1 cellular context compared by ENCODE assay signal in genomic region chr5:158538506-158539074, GRCh38.
TF ChIP-seq lines count a peak whose summit lies in the region.

No MANE protein-coding gene starts in this region.

TF ChIP-seq in HEK293, 187 proteins besides CTCF, POLR2A, EP300 and RAD21 (continued from another document):
- TF ChIP-seq, protein P1, sequence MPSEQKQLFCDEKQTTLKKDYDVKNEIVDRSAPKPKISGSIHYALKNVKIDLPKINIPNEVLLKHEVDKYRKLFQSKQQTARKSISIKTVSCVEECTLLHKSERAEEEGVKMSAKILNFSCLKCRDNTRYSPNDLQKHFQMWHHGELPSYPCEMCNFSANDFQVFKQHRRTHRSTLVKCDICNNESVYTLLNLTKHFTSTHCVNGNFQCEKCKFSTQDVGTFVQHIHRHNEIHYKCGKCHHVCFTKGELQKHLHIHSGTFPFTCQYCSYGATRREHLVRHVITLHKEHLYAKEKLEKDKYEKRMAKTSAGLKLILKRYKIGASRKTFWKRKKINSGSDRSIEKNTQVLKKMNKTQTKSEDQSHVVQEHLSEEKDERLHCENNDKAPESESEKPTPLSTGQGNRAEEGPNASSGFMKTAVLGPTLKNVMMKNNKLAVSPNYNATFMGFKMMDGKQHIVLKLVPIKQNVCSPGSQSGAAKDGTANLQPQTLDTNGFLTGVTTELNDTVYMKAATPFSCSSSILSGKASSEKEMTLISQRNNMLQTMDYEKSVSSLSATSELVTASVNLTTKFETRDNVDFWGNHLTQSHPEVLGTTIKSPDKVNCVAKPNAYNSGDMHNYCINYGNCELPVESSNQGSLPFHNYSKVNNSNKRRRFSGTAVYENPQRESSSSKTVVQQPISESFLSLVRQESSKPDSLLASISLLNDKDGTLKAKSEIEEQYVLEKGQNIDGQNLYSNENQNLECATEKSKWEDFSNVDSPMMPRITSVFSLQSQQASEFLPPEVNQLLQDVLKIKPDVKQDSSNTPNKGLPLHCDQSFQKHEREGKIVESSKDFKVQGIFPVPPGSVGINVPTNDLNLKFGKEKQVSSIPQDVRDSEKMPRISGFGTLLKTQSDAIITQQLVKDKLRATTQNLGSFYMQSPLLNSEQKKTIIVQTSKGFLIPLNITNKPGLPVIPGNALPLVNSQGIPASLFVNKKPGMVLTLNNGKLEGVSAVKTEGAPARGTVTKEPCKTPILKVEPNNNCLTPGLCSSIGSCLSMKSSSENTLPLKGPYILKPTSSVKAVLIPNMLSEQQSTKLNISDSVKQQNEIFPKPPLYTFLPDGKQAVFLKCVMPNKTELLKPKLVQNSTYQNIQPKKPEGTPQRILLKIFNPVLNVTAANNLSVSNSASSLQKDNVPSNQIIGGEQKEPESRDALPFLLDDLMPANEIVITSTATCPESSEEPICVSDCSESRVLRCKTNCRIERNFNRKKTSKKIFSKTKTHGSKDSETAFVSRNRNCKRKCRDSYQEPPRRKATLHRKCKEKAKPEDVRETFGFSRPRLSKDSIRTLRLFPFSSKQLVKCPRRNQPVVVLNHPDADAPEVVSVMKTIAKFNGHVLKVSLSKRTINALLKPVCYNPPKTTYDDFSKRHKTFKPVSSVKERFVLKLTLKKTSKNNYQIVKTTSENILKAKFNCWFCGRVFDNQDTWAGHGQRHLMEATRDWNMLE (tag by site-specific recombination; conservative IDR thresholded peaks at IDR 0.05; ENCODE audit: low read depth) = no peak
- TF ChIP-seq YY2 (tag by site-specific recombination; IDR thresholded peaks at IDR 0.05) (no peak), ZIC2 (tag by site-specific recombination; IDR thresholded peaks at IDR 0.05) (0 out of 2 replicates have a peak, but pooled peaks have one; percentile 35), ZNF670 (tag by site-specific recombination; IDR thresholded peaks at IDR 0.05; ENCODE audit: low read depth) (no peak)
